Comparison of ENCODE assay signal across 8 cellular contexts in genomic region chr17:4986403-4986802, GRCh38. TPM values are rescaled to one million over a fixed set of nuclear protein-coding genes. Genes with fewer than 3 reads are reported as not detected.
A peak's percentile ranks its signal among the peaks of the same experiment; 100 is the strongest.
DNase-seq lines count a peak whose midpoint lies in the region; ATAC-seq and TF ChIP-seq lines count a peak whose summit lies in the region.

No MANE protein-coding gene starts in this region.

- ATAC-seq in GM21825 (IDR thresholded peaks at IDR 0.05; ENCODE audit: unreplicated experiment) = no peak
- no peak for ATAC-seq in HG03095 (IDR thresholded peaks at IDR 0.05; ENCODE audit: unreplicated experiment)

- dilution Hi-C loops in mammary epithelial cell (cut with HindIII; ENCODE audit: low sequenced_read_pairs) = no loop called here

- H3K79me2 ChIP-seq in mammary epithelial cell (ENCODE audit: insufficient read depth, low read length) = peaks cover 26% of the 10 kb centered on the region

- H3K4me1 ChIP-seq in A673 (ENCODE audit: insufficient read depth, low read length, poor library complexity, severe bottlenecking) (peaks cover 14% of the 10 kb centered on the region), HUES6 (ENCODE audit: control insufficient read depth, insufficient read depth, low read length) (peaks cover 8% of the 10 kb centered on the region; the same call in 1 of the 2 replicates), mammary epithelial cell (ENCODE audit: insufficient read depth, low read length) (peaks cover 14% of the 10 kb centered on the region), mesenchymal stem cell (ENCODE audit: control insufficient read depth, insufficient read depth, low read depth, low read length) (peaks cover 20% of the 10 kb centered on the region)

- H3K9me3 ChIP-seq in A673 (ENCODE audit: low read depth, low read length, poor library complexity, severe bottlenecking) (no peaks in the 10 kb centered on the region), HUES6 (ENCODE audit: control insufficient read depth, insufficient read depth, low read depth, low read length) (no peaks in the 10 kb centered on the region), mammary epithelial cell (replicated peaks; ENCODE audit: insufficient read depth, low read length) (no peaks in the 10 kb centered on the region), mesenchymal stem cell (ENCODE audit: control insufficient read depth, low read length) (no peaks in the 10 kb centered on the region)

- no peak overlapping the region for H2BK120ac ChIP-seq in mesenchymal stem cell (ENCODE audit: low read depth, low read length)

- H3K36me3 ChIP-seq in A673 (ENCODE audit: insufficient read depth, low read length, poor library complexity, severe bottlenecking) (no peaks in the 10 kb centered on the region), HUES6 (ENCODE audit: control insufficient read depth, insufficient read depth, low read length) (peaks cover 6% of the 10 kb centered on the region; the same call in 1 of the 2 replicates), mammary epithelial cell (ENCODE audit: insufficient read depth, low read length) (peaks cover 6% of the 10 kb centered on the region), mesenchymal stem cell (ENCODE audit: control insufficient read depth in 1 of 2, insufficient read depth in 2 of 2, low read depth in 1 of 2, low read length in 2 of 2) (peaks cover 16 to 29% of the 10 kb centered on the region in 2 experiments)

- TF ChIP-seq CTCF in A673 (conservative IDR thresholded peaks at IDR 0.05; ENCODE audit: low read depth, low read length) (no peak), mammary epithelial cell (conservative IDR thresholded peaks at IDR 0.05 in 1 of 2, IDR thresholded peaks at IDR 0.05 in 1 of 2; ENCODE audit: extremely low read depth in 1 of 2, insufficient read depth in 1 of 2, low read depth in 1 of 2, low read length in 2 of 2) (no peak)

- H3K4me2 ChIP-seq in mammary epithelial cell (ENCODE audit: insufficient read depth, low read depth, low read length) = peak overlapping the region; percentile 100
- H3K4me2 ChIP-seq in mesenchymal stem cell (ENCODE audit: low read length, poor library complexity, severe bottlenecking) = peak overlapping the region; percentile 86

- DNase-seq in A673 (ENCODE audit: low spot score) (no peak), mammary epithelial cell (peak; percentile 17), mesenchymal stem cell (no peak), GM19238 (ENCODE audit: insufficient read length, low spot score) (no peak), SK-N-DZ (ENCODE audit: low spot score) (no peak)

- H3K9ac ChIP-seq in HUES6 (ENCODE audit: low read length) (no peak overlapping the region), mammary epithelial cell (ENCODE audit: insufficient read depth, low read length) (peak overlapping the region; percentile 40), mesenchymal stem cell (ENCODE audit: low read length) (peak overlapping the region; percentile 91)

- H2BK12ac ChIP-seq in mesenchymal stem cell (ENCODE audit: low read length in 2 of 2) = no peak overlapping the region

- no TSS peak for BruUV-seq in A673 (replicated peaks; lab: Mats Ljungman, UMichigan)
- TSS peak; percentile 16 for BruUV-seq in mammary epithelial cell (replicated peaks; lab: Mats Ljungman, UMichigan)

- in situ Hi-C loops in mammary epithelial cell (cut with MboI; ENCODE audit: low sequenced_read_pairs in 2 of 2) = no loop called here

- H3K27ac ChIP-seq in A673 (ENCODE audit: low read depth, low read length, poor library complexity, severe bottlenecking) = peak overlapping the region; percentile 73
- no peak overlapping the region for H3K27ac ChIP-seq in HUES6 (ENCODE audit: low read depth, low read length)
- no peak overlapping the region for H3K27ac ChIP-seq in mammary epithelial cell (ENCODE audit: insufficient read depth, low read depth, low read length)
- no peak overlapping the region for H3K27ac ChIP-seq in mesenchymal stem cell (ENCODE audit: low read length, poor library complexity, severe bottlenecking)

- H3K14ac ChIP-seq in mesenchymal stem cell (ENCODE audit: low read length in 2 of 2) = no peak overlapping the region

- H4K20me1 ChIP-seq in mammary epithelial cell (ENCODE audit: insufficient read depth, low read length) = no peaks in the 10 kb centered on the region

- H2BK5ac ChIP-seq in mesenchymal stem cell (ENCODE audit: low read depth, low read length, poor library complexity, severe bottlenecking) = no peak overlapping the region

- peak overlapping the region; percentile 45 for H4K8ac ChIP-seq in mesenchymal stem cell (ENCODE audit: low read length)

- H4K91ac ChIP-seq in mesenchymal stem cell (ENCODE audit: low read length) = no peak overlapping the region

- CTCF ChIA-PET in A673 (lab: Charles Lee) = interaction anchor here (0.5 to 2.2 kb wide), 2 partner anchors 19 to 50 kb away, joined by 8 read pairs; partner anchors contain the start of gene SPAG7
- CTCF ChIA-PET in mammary epithelial cell (lab: Charles Lee; ENCODE audit: low non-redundant PET) = no interaction called here

- H3K27me3 ChIP-seq in A673 (replicated peaks; ENCODE audit: insufficient read depth, low read depth, low read length, poor library complexity) = no peaks in the 10 kb centered on the region
- no peaks in the 10 kb centered on the region for H3K27me3 ChIP-seq in HUES6 (ENCODE audit: control insufficient read depth, insufficient read depth, low read length)
- H3K27me3 ChIP-seq in mammary epithelial cell (ENCODE audit: insufficient read depth, low read length) = no peaks in the 10 kb centered on the region
- no peaks in the 10 kb centered on the region for H3K27me3 ChIP-seq in mesenchymal stem cell (ENCODE audit: control insufficient read depth in 1 of 2, insufficient read depth in 1 of 2, low read length in 2 of 2)

- H2AFZ ChIP-seq in mammary epithelial cell (ENCODE audit: low read depth, low read length) (peak overlapping the region; percentile 99), mesenchymal stem cell (ENCODE audit: low read depth, low read length) (no peak overlapping the region)

- intact Hi-C loops in A673 (cut with micrococcal nuclease; ENCODE audit: unreplicated experiment) (no loop called here), mammary epithelial cell (cut with micrococcal nuclease) (no loop called here)

- peak overlapping the region in 1 of 2 experiments; percentile 30 for H3K18ac ChIP-seq in mesenchymal stem cell (ENCODE audit: low read depth in 1 of 2, low read length in 2 of 2)

- H2AK5ac ChIP-seq in mesenchymal stem cell (ENCODE audit: low read length, severe bottlenecking) = no peak overlapping the region

- POLR2A ChIA-PET in A673 (lab: Charles Lee; ENCODE audit: low non-redundant PET) = interaction anchor here (0.6 kb wide), 1 partner anchor 324 kb away, joined by 3 read pairs; no protein-coding TSS in a partner anchor

- no peak overlapping the region for H2BK15ac ChIP-seq in mesenchymal stem cell (ENCODE audit: low read depth, poor library complexity, severe bottlenecking)

- H3K4ac ChIP-seq in mesenchymal stem cell (ENCODE audit: low read depth in 1 of 2, low read length in 2 of 2) = no peak overlapping the region

- peaks cover 6% of the 10 kb centered on the region for H3K79me1 ChIP-seq in mesenchymal stem cell (replicated peaks; ENCODE audit: low read length, poor library complexity, severe bottlenecking)

- no peak overlapping the region for H3K23ac ChIP-seq in mesenchymal stem cell (ENCODE audit: low read length in 2 of 2)

- H3K4me3 ChIP-seq in A673 (ENCODE audit: low read depth, low read length, poor library complexity, severe bottlenecking) = peak overlapping the region; percentile 80
- peak overlapping the region; percentile 83 for H3K4me3 ChIP-seq in HUES6 (ENCODE audit: low read depth, low read length)
- peak overlapping the region; percentile 78 to 91 (median 85) for H3K4me3 ChIP-seq in mammary epithelial cell (replicated peaks in 1 of 3; ENCODE audit: insufficient read depth in 1 of 3, low read depth in 2 of 3, low read length in 3 of 3)
- H3K4me3 ChIP-seq in mesenchymal stem cell (ENCODE audit: insufficient read depth in 1 of 2, low read depth in 1 of 2, low read length in 2 of 2) = peak overlapping the region in 1 of 2 experiments; percentile 82

- WGBS in mammary epithelial cell (ENCODE audit: low coverage, missing lambda C conversion rate) = 63% methylated on average over 4 of the region's 5 CpGs
- 74% methylated on average over 4 of the region's 5 CpGs for WGBS in mesenchymal stem cell

RNA-seq across cellular contexts. Expression of gene CAMTA2, which starts 1.1 kb away (rescaled TPM):
- 16.3 and 24.8 TPM in 2 replicates for total RNA-seq in A673 (2021)
- 10 to 100 TPM; 15.0 to 69.1 TPM for total RNA-seq in mammary epithelial cell
- polyA plus RNA-seq in mammary epithelial cell = 18.7 TPM
- 37.5 TPM for polyA minus RNA-seq in mammary epithelial cell
- 51.0 TPM for polyA plus RNA-seq in mesenchymal stem cell (2013, experiment 1 of 2)
- polyA plus RNA-seq in mesenchymal stem cell (2013, experiment 2 of 2) = 49.6 TPM
- polyA plus RNA-seq in SK-N-DZ (2014; cell fraction: cytosol; rRNA removed) = 5.7 and 6.0 TPM in 2 replicates
- 16.1 and 20.2 TPM in 2 replicates for polyA plus RNA-seq in SK-N-DZ (2014; cell fraction: nucleus; rRNA removed)

RNA-seq across cellular contexts. Expression of gene INCA1, which starts 10.9 kb away (rescaled TPM):
- total RNA-seq in A673 (2021) = 0.62 and 0.72 TPM in 2 replicates
- under 1 TPM; 0.33 to 0.42 TPM for total RNA-seq in mammary epithelial cell
- 0.27 TPM for polyA plus RNA-seq in mammary epithelial cell
- polyA minus RNA-seq in mammary epithelial cell = 0.52 TPM
- 0.83 TPM for polyA plus RNA-seq in mesenchymal stem cell (2013, experiment 1 of 2)
- 0.70 TPM for polyA plus RNA-seq in mesenchymal stem cell (2013, experiment 2 of 2)
- polyA plus RNA-seq in SK-N-DZ (2014; cell fraction: cytosol; rRNA removed) = not detected in 2 replicates
- not detected in 2 replicates for polyA plus RNA-seq in SK-N-DZ (2014; cell fraction: nucleus; rRNA removed)

RNA-seq across cellular contexts. Expression of gene KIF1C, which starts 11.3 kb away (rescaled TPM):
- 92.6 and 95.9 TPM in 2 replicates for total RNA-seq in A673 (2021)
- 100 to 1,000 TPM; 105 to 198 TPM for total RNA-seq in mammary epithelial cell
- polyA plus RNA-seq in mammary epithelial cell = 56.5 TPM
- 219 TPM for polyA minus RNA-seq in mammary epithelial cell
- 39.8 TPM for polyA plus RNA-seq in mesenchymal stem cell (2013, experiment 1 of 2)
- polyA plus RNA-seq in mesenchymal stem cell (2013, experiment 2 of 2) = 38.7 TPM
- polyA plus RNA-seq in SK-N-DZ (2014; cell fraction: cytosol; rRNA removed) = 8.9 and 11.7 TPM in 2 replicates
- 6.5 and 7.2 TPM in 2 replicates for polyA plus RNA-seq in SK-N-DZ (2014; cell fraction: nucleus; rRNA removed)

RNA-seq across cellular contexts. Expression of gene SPAG7, which starts 18.8 kb away (rescaled TPM):
- total RNA-seq in A673 (2021) = 74.8 and 88.9 TPM in 2 replicates
- 10 to 100 TPM; 20.7 to 66.5 TPM for total RNA-seq in mammary epithelial cell
- polyA plus RNA-seq in mammary epithelial cell = 56.9 TPM
- polyA minus RNA-seq in mammary epithelial cell = 51.5 TPM
- polyA plus RNA-seq in mesenchymal stem cell (2013, experiment 1 of 2) = 51.2 TPM
- polyA plus RNA-seq in mesenchymal stem cell (2013, experiment 2 of 2) = 49.7 TPM
- polyA plus RNA-seq in SK-N-DZ (2014; cell fraction: cytosol; rRNA removed) = 60.0 and 66.1 TPM in 2 replicates
- polyA plus RNA-seq in SK-N-DZ (2014; cell fraction: nucleus; rRNA removed) = 51.2 and 51.5 TPM in 2 replicates

RNA-seq across cellular contexts. Expression of gene ENO3, which starts 35.5 kb away (rescaled TPM):
- total RNA-seq in A673 (2021) (12.3 and 16.6 TPM in 2 replicates), mammary epithelial cell (1 to 10 TPM; 1.8 to 7.8 TPM)
- 2.7 TPM for polyA plus RNA-seq in mammary epithelial cell
- polyA minus RNA-seq in mammary epithelial cell = not detected
- 3.9 TPM for polyA plus RNA-seq in mesenchymal stem cell (2013, experiment 1 of 2)
- polyA plus RNA-seq in mesenchymal stem cell (2013, experiment 2 of 2) = 3.3 TPM
- 91.6 and 92.7 TPM in 2 replicates for polyA plus RNA-seq in SK-N-DZ (2014; cell fraction: cytosol; rRNA removed)
- 116 and 223 TPM in 2 replicates for polyA plus RNA-seq in SK-N-DZ (2014; cell fraction: nucleus; rRNA removed)
